ENCODE assay signal across 8 cellular contexts in the genomic region with DNA sequence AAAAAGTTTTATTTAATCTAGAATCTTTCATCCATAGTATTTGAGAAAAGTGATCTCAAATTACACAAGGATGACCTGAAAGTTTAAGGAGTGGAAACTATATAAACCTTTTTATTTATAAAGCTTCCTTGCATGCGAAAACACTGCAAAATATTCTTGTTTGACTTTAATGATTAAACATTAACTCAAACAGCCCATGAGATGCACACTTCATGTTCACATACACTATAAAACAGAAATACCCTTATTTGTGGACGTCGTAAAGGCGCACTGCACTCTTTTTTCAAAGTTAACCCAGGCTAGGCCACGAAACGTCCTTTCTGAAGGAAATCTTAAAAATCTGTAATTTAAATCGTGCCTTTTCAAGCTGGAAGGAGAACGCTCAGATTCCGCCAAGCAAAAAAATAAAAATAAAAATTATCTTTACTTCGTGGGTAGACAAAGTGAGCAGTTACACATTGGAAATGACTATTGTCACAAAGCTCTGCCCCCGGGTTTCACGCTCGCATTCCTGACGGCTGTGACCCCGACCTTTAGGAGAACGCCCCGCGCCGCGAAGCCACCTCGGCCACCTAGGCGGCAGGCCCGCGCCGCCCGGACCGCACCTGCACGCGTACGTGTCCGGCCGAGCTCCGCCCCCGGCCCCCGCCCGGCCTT. TPM values are rescaled to one million over a fixed set of nuclear protein-coding genes. Genes with fewer than 3 reads are reported as not detected.
DNase-seq lines count a peak whose midpoint lies in the region; ATAC-seq and TF ChIP-seq lines count a peak whose summit lies in the region.

No MANE protein-coding gene starts in this region.

- peaks cover 0 to 23% (median 18%) of the 10 kb centered on the region in 4 donors for H3K4me1 ChIP-seq in sigmoid colon

- peak overlapping the region; percentile 85 for H3K4me3 ChIP-seq in fibroblast of the aortic adventitia (ENCODE audit: low read depth, low read length)
- peak overlapping the region; percentile 56 to 82 (median 76) for H3K4me3 ChIP-seq in sigmoid colon

- peaks cover 23% of the 10 kb centered on the region for H3K4me1 Mint-ChIP-seq in activated CD4-positive, alpha-beta T cell treated with anti-CD3 and anti-CD28 coated beads, Interleukin-2, amount 10 ng/mL, durations not matched to agents 7 days and 5 days

- peak overlapping the region; percentile 87 for H3K27ac Mint-ChIP-seq in activated CD4-positive, alpha-beta T cell treated with anti-CD3 and anti-CD28 coated beads, Interleukin-2, amount 10 ng/mL, durations not matched to agents 7 days and 5 days

- POLR2A ChIA-PET in activated CD4-positive, alpha-beta T cell treated with anti-CD3 and anti-CD28 coated beads, Interleukin-2, amount 10 ng/mL, durations not matched to agents 7 days and 5 days (lab: Charles Lee) = interaction anchor here (2.8 kb wide), 1 partner anchor 11 kb away, joined by 12 read pairs; a partner anchor contains a TSS

- TF ChIP-seq POLR2A in sigmoid colon (IDR thresholded peaks at IDR 0.05) = no peak

- TF ChIP-seq CTCF in fibroblast of the aortic adventitia (IDR thresholded peaks at IDR 0.05; ENCODE audit: insufficient read depth, low read length) (no peak), sigmoid colon (IDR thresholded peaks at IDR 0.05) (no peak)

- no peak for TF ChIP-seq EP300 in sigmoid colon (IDR thresholded peaks at IDR 0.05)

- DNase-seq in NCI-H2029 (lab: John Stamatoyannopoulos, UW) (peak; percentile 29), NCI-H2029 treated with DMSO at 0.1 percent for 48 hours (lab: John Stamatoyannopoulos, UW) (no peak), fibroblast of the aortic adventitia (ENCODE audit: low read depth) (no peak), sigmoid colon (no peak), inferior parietal cortex (ENCODE audit: extremely low spot score) (no peak), HPDE6-E6E7 (ENCODE audit: extremely low spot score) (no peak)
- DNase-seq in activated CD4-positive, alpha-beta T cell treated with anti-CD3 and anti-CD28 coated beads, Interleukin-2, amount 10 ng/mL, durations not matched to agents 7 days and 5 days = no peak

- peaks cover 0 to 18% (median 7%) of the 10 kb centered on the region in 4 donors for H3K36me3 ChIP-seq in sigmoid colon

- intact Hi-C loops in sigmoid colon (cut with DNase I) = no loop called here

- H3K9me3 ChIP-seq in sigmoid colon = no peaks in the 10 kb centered on the region

- ATAC-seq in GM21390 (IDR thresholded peaks at IDR 0.05; ENCODE audit: unreplicated experiment) = no peak

- H3K9me3 Mint-ChIP-seq in activated CD4-positive, alpha-beta T cell treated with anti-CD3 and anti-CD28 coated beads, Interleukin-2, amount 10 ng/mL, durations not matched to agents 7 days and 5 days = no peaks in the 10 kb centered on the region

- peak overlapping the region; percentile 89 to 96 (median 96) for H3K27ac ChIP-seq in sigmoid colon

- H3K4me3 Mint-ChIP-seq in activated CD4-positive, alpha-beta T cell treated with anti-CD3 and anti-CD28 coated beads, Interleukin-2, amount 10 ng/mL, durations not matched to agents 7 days and 5 days = peak overlapping the region; percentile 79

- no peaks in the 10 kb centered on the region for H3K27me3 ChIP-seq in sigmoid colon

- H3K36me3 Mint-ChIP-seq in activated CD4-positive, alpha-beta T cell treated with anti-CD3 and anti-CD28 coated beads, Interleukin-2, amount 10 ng/mL, durations not matched to agents 7 days and 5 days (ENCODE audit: low read depth) = peaks cover 20% of the 10 kb centered on the region

- CTCF ChIA-PET in activated CD4-positive, alpha-beta T cell treated with anti-CD3 and anti-CD28 coated beads, Interleukin-2, amount 10 ng/mL, durations not matched to agents 7 days and 5 days (lab: Charles Lee) = interaction anchor here (0.7 to 1.1 kb wide), 2 partner anchors 9 to 344 kb away, joined by 3 to 4 read pairs; no protein-coding TSS in a partner anchor

- 1 to 2% methylated on average over 36 of the region's 36 CpGs for WGBS in sigmoid colon, 2 donors

- peaks cover 2% of the 10 kb centered on the region for H3K27me3 Mint-ChIP-seq in activated CD4-positive, alpha-beta T cell treated with anti-CD3 and anti-CD28 coated beads, Interleukin-2, amount 10 ng/mL, durations not matched to agents 7 days and 5 days

RNA-seq across cellular contexts. Expression of a gene that starts 0.7 kb away (rescaled TPM):
- 10 to 100 TPM; 52.7 to 53.3 TPM for total RNA-seq in activated CD4-positive, alpha-beta T cell treated with anti-CD3 and anti-CD28 coated beads, Interleukin-2, amount 10 ng/mL, durations not matched to agents 7 days and 5 days
- total RNA-seq in fibroblast of the aortic adventitia (ENCODE audit: low replicate concordance) (47.8 and 114 TPM in 2 replicates), sigmoid colon (100 to 1,000 TPM; 125 to 153 (median 136) TPM)
- 10 to 100 TPM; 29.1 to 54.7 (median 30.0) TPM for polyA plus RNA-seq in sigmoid colon

RNA-seq across cellular contexts. Expression of a gene that starts 12.6 kb away (rescaled TPM):
- 10 to 100 TPM; 55.4 to 55.7 TPM for total RNA-seq in activated CD4-positive, alpha-beta T cell treated with anti-CD3 and anti-CD28 coated beads, Interleukin-2, amount 10 ng/mL, durations not matched to agents 7 days and 5 days
- 43.3 and 57.0 TPM in 2 replicates for total RNA-seq in fibroblast of the aortic adventitia (ENCODE audit: low replicate concordance)
- total RNA-seq in sigmoid colon = 10 to 100 TPM; 28.8 to 39.6 (median 33.7) TPM
- polyA plus RNA-seq in sigmoid colon = 100 to 1,000 TPM in 1 of 3 donors, 10 to 100 TPM in 2; 59.3 to 160 (median 96.1) TPM
